21 cellular contexts compared by ENCODE assay signal in the genomic region with DNA sequence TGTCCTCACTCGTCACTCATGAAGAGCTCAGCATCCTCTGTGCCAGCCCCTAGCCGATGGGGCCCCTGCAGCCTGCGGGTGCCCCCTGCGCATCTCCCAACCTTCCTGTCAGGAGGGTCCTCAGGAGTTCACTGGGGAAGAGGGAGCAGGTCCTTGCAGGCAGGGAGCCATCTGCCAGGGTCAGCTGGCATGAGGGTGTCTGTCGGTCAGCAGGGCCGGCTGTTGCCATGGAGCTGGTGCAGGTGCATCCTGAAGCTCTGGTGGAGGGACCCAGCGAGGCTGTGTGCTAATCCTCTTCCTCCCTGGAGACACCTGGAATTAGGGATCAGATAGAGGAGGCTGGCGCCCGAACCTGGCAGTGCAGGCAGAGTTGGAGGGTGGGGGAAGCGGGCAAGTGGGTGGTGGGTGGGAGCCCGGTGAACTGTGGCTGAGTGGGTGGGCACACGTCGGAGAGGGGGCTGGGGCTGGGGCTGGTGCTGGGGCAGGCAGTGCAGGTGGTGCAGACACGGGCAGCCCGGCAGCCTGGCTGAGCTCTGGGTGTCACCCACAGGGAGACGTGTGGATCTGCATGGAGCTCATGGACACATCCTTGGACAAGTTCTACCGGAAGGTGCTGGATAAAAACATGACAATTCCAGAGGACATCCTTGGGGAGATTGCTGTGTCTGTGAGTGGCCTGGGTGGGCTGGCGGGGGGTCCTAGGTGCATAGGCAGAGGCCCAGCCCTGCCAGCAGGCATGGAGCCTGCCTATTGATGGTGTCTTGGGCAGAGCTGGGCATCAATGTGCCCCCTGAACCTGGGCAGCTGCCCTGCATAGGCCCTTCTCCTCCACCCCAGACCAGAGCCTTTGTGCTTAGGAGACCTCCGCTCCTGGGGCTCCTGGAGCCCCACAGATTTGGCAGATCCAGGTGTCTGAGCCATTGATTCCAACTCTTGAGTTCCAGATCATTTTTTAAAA.
DNase-seq lines count a peak whose midpoint lies in the region; ATAC-seq lines count a peak whose summit lies in the region.
"Had no signal": no experiment of that assay in that cellular context is flagged by ENCODE, and none has a peak within 500 bp of the region (broad histone marks: within the 10 kb centered on the region; RNA-seq: fewer than 3 reads in every experiment).

No MANE protein-coding gene starts in this region.

- in situ Hi-C loops in HAP-1 (cut with MboI; ENCODE audit: low sequenced_read_pairs): no loop called here

- no peaks in the 10 kb centered on the region for H3K4me1 ChIP-seq in HAP-1
- H3K4me1 ChIP-seq: SJSA1 had no signal

- ATAC-seq in stimulated activated naive CD8-positive, alpha-beta T cell treated with anti-CD3 and anti-CD28 coated beads, Interleukin-15, Interleukin-2, amounts not matched to agents 100 U/mL and 50 U/mL, for 24 hours: no peak
- ATAC-seq in GM18511 (IDR thresholded peaks at IDR 0.05; ENCODE audit: unreplicated experiment): no peak

- H3K4me3 Mint-ChIP-seq in stimulated activated naive CD8-positive, alpha-beta T cell treated with anti-CD3 and anti-CD28 coated beads, Interleukin-15, Interleukin-2, amounts not matched to agents 100 ng/mL and 50 ng/mL, for 24 hours: no peak overlapping the region
- H3K4me3 Mint-ChIP-seq: brain; dendritic cell treated with granulocyte-macrophage colony-stimulating factor and Interleukin-4, amounts not matched to agents 40 ng/mL and 50 ng/mL, for 4 days had no signal

- H3K36me3 ChIP-seq in HAP-1 (replicated peaks): peaks cover 37% of the 10 kb centered on the region

- no peaks in the 10 kb centered on the region for H3K9me3 Mint-ChIP-seq in stimulated activated naive CD8-positive, alpha-beta T cell treated with anti-CD3 and anti-CD28 coated beads, Interleukin-15, Interleukin-2, amounts not matched to agents 100 ng/mL and 50 ng/mL, for 24 hours
- H3K9me3 Mint-ChIP-seq: dendritic cell treated with granulocyte-macrophage colony-stimulating factor and Interleukin-4, amounts not matched to agents 40 ng/mL and 50 ng/mL, for 4 days had no signal

- H3K4me3 ChIP-seq in HAP-1: no peak overlapping the region
- H3K4me3 ChIP-seq: esophagus muscularis mucosa, heart right ventricle, SJSA1 had no signal

- no peaks in the 10 kb centered on the region for H3K27me3 Mint-ChIP-seq in stimulated activated naive CD8-positive, alpha-beta T cell treated with anti-CD3 and anti-CD28 coated beads, Interleukin-15, Interleukin-2, amounts not matched to agents 100 ng/mL and 50 ng/mL, for 24 hours
- H3K27me3 Mint-ChIP-seq: dendritic cell treated with granulocyte-macrophage colony-stimulating factor and Interleukin-4, amounts not matched to agents 40 ng/mL and 50 ng/mL, for 4 days had no signal

- peak overlapping the region; percentile 31 for H3K27ac Mint-ChIP-seq in stimulated activated naive CD8-positive, alpha-beta T cell treated with anti-CD3 and anti-CD28 coated beads, Interleukin-15, Interleukin-2, amounts not matched to agents 100 ng/mL and 50 ng/mL, for 24 hours
- H3K27ac Mint-ChIP-seq: dendritic cell treated with granulocyte-macrophage colony-stimulating factor and Interleukin-4, amounts not matched to agents 40 ng/mL and 50 ng/mL, for 4 days had no signal

- no peak for DNase-seq in stimulated activated naive CD8-positive, alpha-beta T cell treated with anti-CD3 and anti-CD28 coated beads, Interleukin-15, Interleukin-2, amounts not matched to agents 100 U/mL and 50 U/mL, for 24 hours
- DNase-seq in NCI-H146 treated with DMSO at 0.1 percent for 48 hours (lab: John Stamatoyannopoulos, UW; ENCODE audit: unreplicated experiment) (peak; percentile 38), head of caudate nucleus (peak in 24 of 42 donors; percentile 37 to 75 (median 50)), SW480 (ENCODE audit: low spot score) (no peak), HAP-1 (ENCODE audit: low spot score in 2 of 2) (no peak)
- no peak for DNase-seq in stimulated activated CD4-positive, alpha-beta T cell treated with anti-CD3 and anti-CD28 coated beads, Interleukin-1b, Interleukin-23, amount 100 ng/mL, for 48 hours
- DNase-seq: activated CD4-positive, alpha-beta T cell treated with anti-CD3 and anti-CD28 coated beads for 4 hours; activated naive CD4-positive, alpha-beta T cell treated with anti-CD3 and anti-CD28 coated beads, Interleukin-2, amount 50 U/mL, for 16 hours; heart right ventricle; KG1; mesenchymal stem cell; NCI-H1048; NCI-H345; stimulated activated CD4-positive, alpha-beta T cell treated with anti-CD3 and anti-CD28 coated beads, Interleukin-4, amount 100 ng/mL, for 1 hour; T1000 had no signal

- no peaks in the 10 kb centered on the region for H3K4me1 Mint-ChIP-seq in stimulated activated naive CD8-positive, alpha-beta T cell treated with anti-CD3 and anti-CD28 coated beads, Interleukin-15, Interleukin-2, amounts not matched to agents 100 ng/mL and 50 ng/mL, for 24 hours (ENCODE audit: low read depth)
- H3K4me1 Mint-ChIP-seq: brain had no signal

- intact Hi-C loops in head of caudate nucleus (cut with DNase I): no loop called here

- peaks cover 60% of the 10 kb centered on the region for H3K36me3 Mint-ChIP-seq in stimulated activated naive CD8-positive, alpha-beta T cell treated with anti-CD3 and anti-CD28 coated beads, Interleukin-15, Interleukin-2, amounts not matched to agents 100 ng/mL and 50 ng/mL, for 24 hours (ENCODE audit: low read depth)

- H3K9me3 ChIP-seq in HAP-1: no peaks in the 10 kb centered on the region; the same call in 1 of the 2 replicates
- H3K9me3 ChIP-seq: esophagus muscularis mucosa, heart right ventricle had no signal

- H3K27me3 ChIP-seq in HAP-1 (ENCODE audit: low read depth): no peaks in the 10 kb centered on the region
- H3K27me3 ChIP-seq: esophagus muscularis mucosa, heart right ventricle, SJSA1 had no signal

Comparison
In these comparisons a context has a peak if more than half of its experiments do, and no peak if none do; other contexts are left out.
1. DNase-seq: peak in NCI-H146 treated with DMSO at 0.1 percent for 48 hours (single experiment) and head of caudate nucleus (24 of 42); none in stimulated activated naive CD8-positive, alpha-beta T cell treated with anti-CD3 and anti-CD28 coated beads, Interleukin-15, Interleukin-2, amounts not matched to agents 100 U/mL and 50 U/mL, for 24 hours (single experiment), SW480 (single experiment), stimulated activated CD4-positive, alpha-beta T cell treated with anti-CD3 and anti-CD28 coated beads, Interleukin-1b, Interleukin-23, amount 100 ng/mL, for 48 hours (single experiment) and HAP-1 (0 of 2).